In the genomic region with DNA sequence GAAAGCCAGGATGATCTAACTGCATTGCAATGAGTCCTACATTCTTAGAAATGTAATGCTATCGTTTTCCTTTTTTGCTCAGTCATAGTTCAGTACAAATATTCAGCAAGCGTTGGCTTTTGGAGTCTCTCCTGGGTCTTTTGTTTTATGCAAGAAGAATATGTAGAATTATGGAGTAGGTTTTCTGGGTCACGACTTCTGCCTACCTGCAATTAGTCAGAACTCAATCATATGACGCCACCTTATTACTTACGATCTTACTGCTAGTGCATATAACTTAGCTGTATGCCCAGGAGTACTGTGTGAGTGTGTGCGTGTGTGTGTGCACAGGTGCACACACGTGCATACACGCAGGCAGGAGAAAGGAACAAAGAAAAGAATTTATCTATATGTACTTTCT, we compare ENCODE assay signal across 25 cellular contexts.
DNase-seq lines count a peak whose midpoint lies in the region; ATAC-seq, FAIRE-seq and TF ChIP-seq lines count a peak whose summit lies in the region.
"Had no signal": no experiment of that assay in that cellular context is flagged by ENCODE, and none has a peak within 500 bp of the region (broad histone marks: within the 10 kb centered on the region; RNA-seq: fewer than 3 reads in every experiment).

No MANE protein-coding gene starts in this region.

- FAIRE-seq in H1 (lab: Jason Lieb, UNC): no peak
- FAIRE-seq: A204.1, GM18507 had no signal

- CTCF ChIA-PET in H1 (lab: Charles Lee; ENCODE audit: partially characterized antibody): interaction anchor here (0.8 kb wide), 1 partner anchor 206 kb away, joined by 3 read pairs; no protein-coding TSS in a partner anchor
- CTCF ChIA-PET in CD8-positive, alpha-beta T cell (lab: Charles Lee): no interaction called here

- peaks cover 2% of the 10 kb centered on the region for H3K79me1 ChIP-seq in H1 (ENCODE audit: low read depth, low read length)
- H3K79me1 ChIP-seq in mesendoderm (ENCODE audit: low read length): no peaks in the 10 kb centered on the region

- H2BK12ac ChIP-seq in H1 (ENCODE audit: low read depth, low read length): no peak overlapping the region

- no peak for ATAC-seq in CD8-positive, alpha-beta T cell
- ATAC-seq: HCT116 had no signal

- H3K27ac Mint-ChIP-seq in CD8-positive, alpha-beta T cell: no peak overlapping the region
- H3K27ac Mint-ChIP-seq: CD4-positive, alpha-beta T cell had no signal

- DNase-seq in astrocyte of the hippocampus (ENCODE audit: low read depth, low spot score) (peak; percentile 12), H1 (ENCODE audit: low read depth in 1 of 2, low spot score in 2 of 2) (no peak), mesendoderm (peak; percentile 10), LoVo (ENCODE audit: low spot score) (no peak), GM20000 (ENCODE audit: low spot score) (no peak)
- DNase-seq in CD8-positive, alpha-beta T cell: no peak
- DNase-seq: CD4-positive, alpha-beta T cell; COR-L47; DMS53; GOT3; KG1; MM.1S; NCI-H1694; NCI-H2029 treated with DMSO at 0.1 percent for 48 hours; NCI-H446 treated with DMSO at 0.1 percent for 48 hours; NCI-H526; Right ventricle myocardium superior; RPMI8226 had no signal

- H3K56ac ChIP-seq in H1 (replicated peaks; ENCODE audit: insufficient read length, low read depth, low read length): no peak overlapping the region
- H3K56ac ChIP-seq in mesendoderm (ENCODE audit: low read length): no peak overlapping the region

- H3K9me3 ChIP-seq in HUES64 (ENCODE audit: insufficient read depth, low read depth, low read length) (peaks cover 11% of the 10 kb centered on the region), H1 (ENCODE audit: insufficient read depth in 2 of 2, low read depth in 1 of 2, low read length in 1 of 2) (peaks cover 4 to 7% of the 10 kb centered on the region in 2 experiments; a peak in 3 of 4 replicates)
- H3K9me3 ChIP-seq in CD8-positive, alpha-beta T cell (ENCODE audit: low read length): no peaks in the 10 kb centered on the region
- H3K9me3 ChIP-seq: BLaER1 treated with 17β-estradiol and CSF1 and Interleukin-3, amounts not matched to agents 10 nM and 100 nM; SJSA1 had no signal

- H2BK5ac ChIP-seq in H1 (ENCODE audit: low read depth, low read length) (no peak overlapping the region), mesendoderm (ENCODE audit: low read length) (no peak overlapping the region)

- H4K20me1 ChIP-seq in H1 (replicated peaks in 1 of 2; ENCODE audit: control insufficient read depth in 1 of 2, insufficient read depth in 2 of 2, low read length in 2 of 2): peaks cover 1 to 2% of the 10 kb centered on the region in 2 experiments
- H4K20me1 ChIP-seq: BLaER1 treated with 17β-estradiol and CSF1 and Interleukin-3, amounts not matched to agents 10 nM and 100 nM had no signal

- no peak overlapping the region; the same call in 1 of the 2 replicates for H3K18ac ChIP-seq in H1 (ENCODE audit: extremely low read depth, low read length)
- H3K18ac ChIP-seq in mesendoderm (ENCODE audit: low read length): no peak overlapping the region

- intact Hi-C loops in CD8-positive, alpha-beta T cell (cut with DNase I, micrococcal nuclease): no loop called here

- WGBS in HUES64: 95% methylated on average over 8 of the region's 8 CpGs
- WGBS in H1 (ENCODE audit: extremely low coverage in 1 of 2, insufficient coverage in 1 of 2, insufficient read length in 1 of 2, insufficient replicate concordance in 2 of 2, low coverage in 1 of 2, low lambda C conversion rate in 2 of 2, missing lambda C conversion rate in 1 of 2), 2 experiments: 89% methylated on average over 8 of the region's 8 CpGs; no CpG with 5 or more reads in 1 of the 2 experiments
- WGBS in mesendoderm (ENCODE audit: extremely low coverage, insufficient coverage, low lambda C conversion rate): no CpG with 5 or more reads among the region's 8 CpGs

- H3K23me2 ChIP-seq in H1 (ENCODE audit: low read depth, low read length): no peaks in the 10 kb centered on the region

- H2AFZ ChIP-seq in H1 (ENCODE audit: low read length): no peak overlapping the region

- H4K5ac ChIP-seq in H1 (ENCODE audit: insufficient read length, low read depth, low read length): no peak overlapping the region
- H4K5ac ChIP-seq in mesendoderm (ENCODE audit: low read length): no peak overlapping the region

- no peaks in the 10 kb centered on the region for H3K27me3 ChIP-seq in HUES64 (ENCODE audit: insufficient read depth, low read length)
- H3K27me3 ChIP-seq in H1 (replicated peaks in 1 of 4; ENCODE audit: control insufficient read depth in 3 of 4, extremely low read depth in 1 of 4, insufficient read depth in 3 of 4, low read length in 3 of 4): no peaks in the 10 kb centered on the region
- H3K27me3 ChIP-seq in mesendoderm (ENCODE audit: insufficient read depth, low read length, poor library complexity): no peaks in the 10 kb centered on the region
- no peaks in the 10 kb centered on the region for H3K27me3 ChIP-seq in CD8-positive, alpha-beta T cell (ENCODE audit: insufficient read depth, low read length)
- H3K27me3 ChIP-seq: BLaER1 treated with 17β-estradiol and CSF1 and Interleukin-3, amounts not matched to agents 10 nM and 100 nM; SJSA1 had no signal

- TF ChIP-seq EP300 in H1 (IDR thresholded peaks at IDR 0.05; ENCODE audit: borderline replicate concordance in 1 of 2, low read depth in 2 of 2, low read length in 2 of 2): no peak

- H3K36me3 ChIP-seq in HUES64 (ENCODE audit: insufficient read depth, low read length) (peaks cover 3% of the 10 kb centered on the region; the same call in 1 of the 2 replicates), H1 (ENCODE audit: control insufficient read depth in 2 of 4, insufficient read depth in 4 of 4, low read length in 3 of 4) (peaks cover 0 to 8% (median 0%) of the 10 kb centered on the region in 4 experiments; a peak in 2 of 8 replicates), mesendoderm (ENCODE audit: control insufficient read depth, insufficient read depth, low read length) (no peaks in the 10 kb centered on the region)
- no peaks in the 10 kb centered on the region for H3K36me3 ChIP-seq in CD8-positive, alpha-beta T cell (ENCODE audit: insufficient read depth, low read length)
- H3K36me3 ChIP-seq: BLaER1 treated with 17β-estradiol and CSF1 and Interleukin-3, amounts not matched to agents 10 nM and 100 nM; SJSA1 had no signal

- H3K79me2 ChIP-seq in H1 (ENCODE audit: control insufficient read depth in 1 of 2, insufficient read depth in 2 of 2, low read length in 2 of 2) (peaks cover 0 to 4% of the 10 kb centered on the region in 2 experiments; a peak in 1 of 4 replicates), mesendoderm (ENCODE audit: control insufficient read depth, insufficient read depth, low read length) (no peaks in the 10 kb centered on the region)

- H3K23ac ChIP-seq in H1 (ENCODE audit: insufficient read length) (peak overlapping the region; percentile 94), mesendoderm (ENCODE audit: low read length) (no peak overlapping the region)

- H4K91ac ChIP-seq in H1 (replicated peaks; ENCODE audit: insufficient read length, low read length): no peak overlapping the region

- TF ChIP-seq RAD21 in H1 (IDR thresholded peaks at IDR 0.05 in 1 of 2, conservative IDR thresholded peaks at IDR 0.05 in 1 of 2; ENCODE audit: low read depth in 2 of 2, low read length in 2 of 2): no peak

- H3K4me1 ChIP-seq in HUES64 (ENCODE audit: insufficient read depth, low read length): peaks cover 9% of the 10 kb centered on the region; the same call in 1 of the 2 replicates
- H3K4me1 ChIP-seq in H1 (replicated peaks in 1 of 4; ENCODE audit: control insufficient read depth in 3 of 4, insufficient read depth in 4 of 4, low read length in 3 of 4): peaks cover 0 to 4% (median 0%) of the 10 kb centered on the region in 4 experiments; a peak in 1 of 7 replicates
- no peaks in the 10 kb centered on the region for H3K4me1 ChIP-seq in mesendoderm (ENCODE audit: control insufficient read depth, low read depth, low read length)
- H3K4me1 ChIP-seq in CD8-positive, alpha-beta T cell (ENCODE audit: insufficient read depth, low read length): no peaks in the 10 kb centered on the region
- H3K4me1 ChIP-seq: BLaER1 treated with 17β-estradiol and CSF1 and Interleukin-3, amounts not matched to agents 10 nM and 100 nM; SJSA1 had no signal

- H3K4me3 Mint-ChIP-seq in CD8-positive, alpha-beta T cell: no peak overlapping the region
- H3K4me3 Mint-ChIP-seq: CD4-positive, alpha-beta T cell had no signal

- no peaks in the 10 kb centered on the region for H3K4me1 Mint-ChIP-seq in CD8-positive, alpha-beta T cell (ENCODE audit: low read depth)

- H3K4me2 ChIP-seq in H1 (ENCODE audit: insufficient read depth in 1 of 2, low read depth in 2 of 2, low read length in 2 of 2) (no peak overlapping the region), mesendoderm (ENCODE audit: low read length) (no peak overlapping the region)
- H3K4me2 ChIP-seq: BLaER1 treated with 17β-estradiol and CSF1 and Interleukin-3, amounts not matched to agents 10 nM and 100 nM had no signal

- H3K4me3 ChIP-seq in HUES64 (ENCODE audit: low read length) (no peak overlapping the region), H1 (ENCODE audit: extremely low read depth in 1 of 4, insufficient read depth in 2 of 4, low read depth in 3 of 4, low read length in 4 of 4) (no peak overlapping the region), mesendoderm (ENCODE audit: low read length) (no peak overlapping the region)
- H3K4me3 ChIP-seq in CD8-positive, alpha-beta T cell (ENCODE audit: low read depth, low read length): no peak overlapping the region
- H3K4me3 ChIP-seq: BLaER1 treated with 17β-estradiol and CSF1 and Interleukin-3, amounts not matched to agents 10 nM and 100 nM; SJSA1 had no signal

- H4K8ac ChIP-seq in H1 (ENCODE audit: extremely low read depth, insufficient read depth, low read length) (no peak overlapping the region), mesendoderm (ENCODE audit: low read depth, low read length) (no peak overlapping the region)

- TF ChIP-seq POLR2A in H1 (IDR thresholded peaks at IDR 0.05; ENCODE audit: control extremely low read depth in 1 of 2, low read depth in 2 of 2, low read length in 2 of 2): no peak

- POLR2A ChIA-PET in H1 (lab: Charles Lee; ENCODE audit: partially characterized antibody): interaction anchor here (0.6 to 1.4 kb wide), 2 partner anchors 10 to 236 kb away, joined by 4 to 5 read pairs; no protein-coding TSS in a partner anchor
- POLR2A ChIA-PET in CD8-positive, alpha-beta T cell (lab: Charles Lee): no interaction called here

- H3K14ac ChIP-seq in H1 (ENCODE audit: insufficient read length): no peak overlapping the region

- no peaks in the 10 kb centered on the region for H3K36me3 Mint-ChIP-seq in CD8-positive, alpha-beta T cell

- H3K9ac ChIP-seq in HUES64 (ENCODE audit: low read depth, low read length): no peak overlapping the region
- no peak overlapping the region for H3K9ac ChIP-seq in H1 (replicated peaks in 1 of 4; ENCODE audit: extremely low read depth in 1 of 4, low read depth in 3 of 4, low read length in 3 of 4)
- H3K9ac ChIP-seq in mesendoderm (ENCODE audit: low read length): no peak overlapping the region
- H3K9ac ChIP-seq: BLaER1 treated with 17β-estradiol and CSF1 and Interleukin-3, amounts not matched to agents 10 nM and 100 nM had no signal

- H3K27me3 Mint-ChIP-seq in CD8-positive, alpha-beta T cell (ENCODE audit: low read depth): no peaks in the 10 kb centered on the region
- H3K27me3 Mint-ChIP-seq: CD4-positive, alpha-beta T cell had no signal

- no peaks in the 10 kb centered on the region for H3K9me3 Mint-ChIP-seq in CD8-positive, alpha-beta T cell
- H3K9me3 Mint-ChIP-seq: CD4-positive, alpha-beta T cell had no signal

- H2BK120ac ChIP-seq in H1 (replicated peaks; ENCODE audit: low read depth, low read length) (no peak overlapping the region), mesendoderm (ENCODE audit: low read depth, low read length) (no peak overlapping the region)

- H2BK20ac ChIP-seq in H1 (ENCODE audit: low read length): no peak overlapping the region

- TF ChIP-seq CTCF in H1 (IDR thresholded peaks at IDR 0.05; ENCODE audit: control extremely low read depth in 1 of 3, insufficient read depth in 1 of 3, low read depth in 1 of 3, low read length in 3 of 3) (no peak), GM20000 (IDR thresholded peaks at IDR 0.05; ENCODE audit: extremely low read depth, missing control alignments) (no peak)
- no peak for TF ChIP-seq CTCF in CD8-positive, alpha-beta T cell (IDR thresholded peaks at IDR 0.05)

- no peak overlapping the region for H3K4ac ChIP-seq in H1 (replicated peaks; ENCODE audit: insufficient read length, low read depth, low read length)
- H3K4ac ChIP-seq in mesendoderm (ENCODE audit: low read depth, low read length): no peak overlapping the region

- no peak overlapping the region for H2AK5ac ChIP-seq in H1 (ENCODE audit: low read depth, low read length)
- no peak overlapping the region for H2AK5ac ChIP-seq in mesendoderm (ENCODE audit: low read length)

- H2BK15ac ChIP-seq in H1 (ENCODE audit: low read length) (no peak overlapping the region), mesendoderm (replicated peaks; ENCODE audit: low read depth) (no peak overlapping the region)

- H3K27ac ChIP-seq in HUES64 (ENCODE audit: low read depth, low read length) (peak overlapping the region; percentile 11; the same call in 1 of the 2 replicates), H1 (ENCODE audit: low read depth, low read length) (no peak overlapping the region), mesendoderm (ENCODE audit: low read depth, low read length) (no peak overlapping the region)
- no peak overlapping the region for H3K27ac ChIP-seq in CD8-positive, alpha-beta T cell (ENCODE audit: low read depth, low read length)
- H3K27ac ChIP-seq: BLaER1 treated with 17β-estradiol and CSF1 and Interleukin-3, amounts not matched to agents 10 nM and 100 nM; HL-60; SJSA1 had no signal

Comparison
In these comparisons a context has a peak if more than half of its experiments do, and no peak if none do; other contexts are left out.
1. DNase-seq: peak in astrocyte of the hippocampus (single experiment) and mesendoderm (single experiment); none in H1 (0 of 2), CD8-positive, alpha-beta T cell (0 of 7), LoVo (single experiment) and GM20000 (single experiment).